In the genomic region with DNA sequence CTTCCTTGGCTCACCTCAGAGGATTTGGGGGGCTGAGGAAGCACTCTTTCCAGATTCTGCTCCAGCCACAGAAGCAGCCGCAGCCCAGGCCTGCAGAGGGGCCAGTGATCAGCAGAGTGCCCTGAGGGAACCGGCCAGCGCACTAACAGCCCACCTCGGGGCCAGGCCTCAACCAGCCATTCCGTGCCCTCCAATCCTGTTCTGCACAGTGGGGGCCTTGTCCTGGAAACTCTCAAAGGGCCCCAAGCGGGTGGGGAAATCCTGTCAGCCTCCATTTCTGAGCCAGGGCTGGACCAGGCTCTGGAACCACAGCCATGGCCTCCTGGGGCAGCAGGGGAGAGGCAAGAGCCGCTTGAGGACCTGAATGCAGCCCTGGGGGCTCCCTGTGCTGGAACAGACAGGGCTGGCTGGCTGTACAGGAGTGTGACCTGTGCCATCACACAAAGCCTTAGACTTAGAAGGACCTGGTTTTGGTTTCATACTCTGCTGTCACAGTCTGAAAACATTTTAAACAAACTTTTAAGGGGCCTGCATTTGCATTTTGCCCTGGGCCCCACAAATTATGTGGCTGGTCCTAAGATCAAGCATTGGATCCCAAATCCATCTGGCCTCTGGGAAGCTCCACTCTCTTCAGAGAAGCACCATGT, we compare ENCODE assay signal across 31 cellular contexts. TPM values are rescaled to one million over a fixed set of nuclear protein-coding genes. Genes with fewer than 3 reads are reported as not detected.
"Had no signal": no experiment of that assay in that cellular context is flagged by ENCODE, and none has a peak within 500 bp of the region (broad histone marks: within the 10 kb centered on the region; RNA-seq: fewer than 3 reads in every experiment).

No MANE protein-coding gene starts in this region.

- H3K9me3 Mint-ChIP-seq: naive thymus-derived CD4-positive, alpha-beta T cell; nephron; stimulated activated effector memory CD8-positive, alpha-beta T cell treated with anti-CD3 and anti-CD28 coated beads, Interleukin-12 subunit alpha, Interleukin-12 subunit beta, amount 100 ng/mL, for 72 hours had no signal

- H3K79me2 ChIP-seq: hepatocyte, parathyroid adenoma had no signal

- H3K4me1 ChIP-seq: gastrocnemius medialis, heart left ventricle, left lung, parathyroid adenoma, uterus had no signal

- ATAC-seq: gastrocnemius medialis; heart left ventricle; left cardiac atrium; left lung; naive thymus-derived CD4-positive, alpha-beta T cell; sciatic nerve; stimulated activated effector memory CD8-positive, alpha-beta T cell treated with anti-CD3 and anti-CD28 coated beads, Interleukin-12 subunit alpha, Interleukin-12 subunit beta, amount 100 ng/mL, for 72 hours had no signal

- H3K36me3 ChIP-seq: gastrocnemius medialis, heart left ventricle, left lung, thoracic aorta, tibial nerve, upper lobe of left lung, uterus had no signal

- H3K4me3 ChIP-seq: coronary artery, gastrocnemius medialis, heart left ventricle, hepatocyte, left lung, smooth muscle cell, thoracic aorta, tibial nerve, upper lobe of left lung, uterus had no signal

- H3K36me3 Mint-ChIP-seq: naive thymus-derived CD4-positive, alpha-beta T cell; stimulated activated effector memory CD8-positive, alpha-beta T cell treated with anti-CD3 and anti-CD28 coated beads, Interleukin-12 subunit alpha, Interleukin-12 subunit beta, amount 100 ng/mL, for 72 hours had no signal

- H3K9me3 ChIP-seq: gastrocnemius medialis, heart left ventricle, left lung, thoracic aorta, tibial nerve, upper lobe of left lung, uterus had no signal

- H3K4me2 ChIP-seq: hepatocyte, smooth muscle cell had no signal

- H3K27me3 ChIP-seq: gastrocnemius medialis, heart left ventricle, hepatocyte, left lung, tibial nerve, upper lobe of left lung, uterus had no signal

- H3K4me3 Mint-ChIP-seq: naive thymus-derived CD4-positive, alpha-beta T cell; nephron; stimulated activated effector memory CD8-positive, alpha-beta T cell treated with anti-CD3 and anti-CD28 coated beads, Interleukin-12 subunit alpha, Interleukin-12 subunit beta, amount 100 ng/mL, for 72 hours had no signal

- H3K27ac ChIP-seq: coronary artery, gastrocnemius medialis, heart left ventricle, hepatocyte, left lung, parathyroid adenoma, thoracic aorta, tibial nerve, upper lobe of left lung, uterus had no signal

- H3K27ac Mint-ChIP-seq: naive thymus-derived CD4-positive, alpha-beta T cell; nephron; progenitor cell of endocrine pancreas; stimulated activated effector memory CD8-positive, alpha-beta T cell treated with anti-CD3 and anti-CD28 coated beads, Interleukin-12 subunit alpha, Interleukin-12 subunit beta, amount 100 ng/mL, for 72 hours had no signal

- H2AFZ ChIP-seq: hepatocyte, parathyroid adenoma had no signal

- DNase-seq: central memory CD4-positive, alpha-beta T cell; effector CD4-positive, alpha-beta T cell; foreskin fibroblast; gastrocnemius medialis; heart left ventricle; left cardiac atrium; mesenchymal stem cell; midbrain; naive thymus-derived CD4-positive, alpha-beta T cell; occipital lobe; stimulated activated CD4-positive, alpha-beta T cell treated with anti-CD3 and anti-CD28 coated beads, Interleukin-2, amount 100 ng/mL, for 24 hours; stimulated activated CD4-positive, alpha-beta T cell treated with anti-CD3 and anti-CD28 coated beads, Interleukin-4, amount 100 ng/mL, for 24 hours; stimulated activated naive CD4-positive, alpha-beta T cell treated with Interleukin-2 at 50 U/mL for 16 hours; uterus had no signal

- H3K4me1 Mint-ChIP-seq: nephron; stimulated activated effector memory CD8-positive, alpha-beta T cell treated with anti-CD3 and anti-CD28 coated beads, Interleukin-12 subunit alpha, Interleukin-12 subunit beta, amount 100 ng/mL, for 72 hours had no signal

RNA-seq across cellular contexts. Expression of a gene that starts 10.0 kb away (rescaled TPM):
- total RNA-seq: dermis microvascular lymphatic vessel endothelial cell; gastrocnemius medialis; glomerular endothelial cell; heart left ventricle; hepatocyte; kidney epithelial cell; left cardiac atrium; lower leg skin; lung microvascular endothelial cell; naive thymus-derived CD4-positive, alpha-beta T cell; occipital lobe; progenitor cell of endocrine pancreas; sciatic nerve; smooth muscle cell; thoracic aorta; tibial nerve; uterus had no signal
